Comparison of ENCODE assay signal across 1 cellular context in genomic region chr2:47028171-47028570, GRCh38.
TF ChIP-seq lines count a peak whose summit lies in the region.

No MANE protein-coding gene starts in this region.

TF ChIP-seq in HepG2, 621 proteins besides CTCF, POLR2A, EP300 and RAD21:
- TF ChIP-seq GTF2F1 (IDR thresholded peaks at IDR 0.05; ENCODE audit: low read length) = no peak
- TF ChIP-seq ZNF720 (CRISPR knock-in tag; IDR thresholded peaks at IDR 0.05) = no peak
- no peak for TF ChIP-seq AKAP8 (CRISPR knock-in tag; IDR thresholded peaks at IDR 0.05)
- no peak for TF ChIP-seq PCBP1 (IDR thresholded peaks at IDR 0.05; ENCODE audit: borderline replicate concordance, low read depth, low read length)
- no peak for TF ChIP-seq REPIN1 (CRISPR knock-in tag; IDR thresholded peaks at IDR 0.05; ENCODE audit: borderline replicate concordance, low read depth)
- TF ChIP-seq HES4 (CRISPR knock-in tag; IDR thresholded peaks at IDR 0.05; ENCODE audit: borderline replicate concordance) = no peak
- no peak for TF ChIP-seq MXD3 (CRISPR knock-in tag; IDR thresholded peaks at IDR 0.05)
